Comparison of ENCODE assay signal across 17 cellular contexts in genomic region chr14:77004711-77005460, GRCh38. TPM values are rescaled to one million over a fixed set of nuclear protein-coding genes. Genes with fewer than 3 reads are reported as not detected.
A peak's percentile ranks its signal among the peaks of the same experiment; 100 is the strongest.
DNase-seq lines count a peak whose midpoint lies in the region; ATAC-seq and TF ChIP-seq lines count a peak whose summit lies in the region.
"Had no signal": no experiment of that assay in that cellular context is flagged by ENCODE, and none has a peak within 500 bp of the region (broad histone marks: within the 10 kb centered on the region; RNA-seq: fewer than 3 reads in every experiment).

No MANE protein-coding gene starts in this region.

- no peaks in the 10 kb centered on the region for H3F3A ChIP-seq in smooth muscle cell (ENCODE audit: low read depth)

- H3K4me1 ChIP-seq in esophagus squamous epithelium (peaks cover 39 to 88% (median 39%) of the 10 kb centered on the region in 3 donors), smooth muscle cell (ENCODE audit: low read depth) (peaks cover 7% of the 10 kb centered on the region)

- whole genome bisulfite sequencing in esophagus squamous epithelium, 2 donors, result 51 to 84% methylated on average over 5 to 7 of the region's 9 CpGs
- 58% methylated on average over 9 of the region's 9 CpGs for WGBS in smooth muscle cell (ENCODE audit: low lambda C conversion rate)

- POLR2A ChIA-PET in activated CD8-positive, alpha-beta T cell treated with anti-CD3 and anti-CD28 coated beads for 36 hours (lab: Charles Lee), result no interaction called here
- POLR2A ChIA-PET in activated CD8-positive, alpha-beta T cell treated with anti-CD3 and anti-CD28 coated beads, Interleukin-2, amount 10 ng/mL, durations not matched to agents 7 days and 5 days (lab: Charles Lee), result no interaction called here

- no peaks in the 10 kb centered on the region for H3K9me3 ChIP-seq in esophagus squamous epithelium
- H3K9me3 ChIP-seq in smooth muscle cell (replicated peaks; ENCODE audit: low read depth), result no peaks in the 10 kb centered on the region

- H3K4me3 ChIP-seq in esophagus squamous epithelium, result no peak overlapping the region
- no peak overlapping the region for H3K4me3 ChIP-seq in smooth muscle cell

- no peak overlapping the region for H2AFZ ChIP-seq in smooth muscle cell (ENCODE audit: low read depth)

- peak overlapping the region; percentile 7 for H3K4me2 ChIP-seq in smooth muscle cell

- peak; percentile 10 for DNase-seq in activated CD8-positive, alpha-beta T cell treated with anti-CD3 and anti-CD28 coated beads for 36 hours
- no peak for DNase-seq in activated CD8-positive, alpha-beta T cell treated with anti-CD3 and anti-CD28 coated beads, Interleukin-2, amount 10 ng/mL, durations not matched to agents 7 days and 5 days
- DNase-seq in MV-4-11 (lab: John Stamatoyannopoulos, UW), result peak; percentile 37
- DNase-seq in esophagus squamous epithelium (lab: John Stamatoyannopoulos, UW), result no peak
- no peak for DNase-seq in smooth muscle cell (lab: John Stamatoyannopoulos, UW; ENCODE audit: unreplicated experiment)
- no peak for DNase-seq in glomerular visceral epithelial cell (ENCODE audit: extremely low spot score)
- DNase-seq in AG20443 (ENCODE audit: low spot score), result no peak
- DNase-seq in T-helper 9 cell, result no peak
- DNase-seq: activated CD4-positive, alpha-beta T cell treated with anti-CD3 and anti-CD28 coated beads for 48 hours; activated T-cell treated with anti-CD3 and anti-CD28 coated beads, Interleukin-2, amount 50 U/mL, for 24 hours; head of caudate nucleus; islet precursor cell; MM.1S; NCI-H2081 treated with DMSO at 0.1 percent for 48 hours; NCI-H748 treated with DMSO at 0.1 percent for 48 hours had no signal

- peaks cover 5% of the 10 kb centered on the region for H3K27me3 Mint-ChIP-seq in activated CD8-positive, alpha-beta T cell treated with anti-CD3 and anti-CD28 coated beads for 36 hours
- H3K27me3 Mint-ChIP-seq in activated CD8-positive, alpha-beta T cell treated with anti-CD3 and anti-CD28 coated beads, Interleukin-2, amount 10 ng/mL, durations not matched to agents 7 days and 5 days (ENCODE audit: low read depth), result peaks cover 3% of the 10 kb centered on the region
- H3K27me3 Mint-ChIP-seq: activated T-cell treated with anti-CD3 and anti-CD28 coated beads, Interleukin-2, amount 50 U/mL, for 24 hours had no signal

- no peak for TF ChIP-seq POLR2A in esophagus squamous epithelium (IDR thresholded peaks at IDR 0.05)

- no peaks in the 10 kb centered on the region for H3K9me3 Mint-ChIP-seq in activated CD8-positive, alpha-beta T cell treated with anti-CD3 and anti-CD28 coated beads for 36 hours
- no peaks in the 10 kb centered on the region for H3K9me3 Mint-ChIP-seq in activated CD8-positive, alpha-beta T cell treated with anti-CD3 and anti-CD28 coated beads, Interleukin-2, amount 10 ng/mL, durations not matched to agents 7 days and 5 days (ENCODE audit: insufficient read depth)
- H3K9me3 Mint-ChIP-seq: activated T-cell treated with anti-CD3 and anti-CD28 coated beads, Interleukin-2, amount 50 U/mL, for 24 hours; T-helper 2 cell treated with Interferon-gamma antibody and Interleukin-4, amounts not matched to agents 5 μg/mL and 100 μg/mL, for 36 hours had no signal

- H3K4me3 Mint-ChIP-seq in activated CD8-positive, alpha-beta T cell treated with anti-CD3 and anti-CD28 coated beads for 36 hours, result no peak overlapping the region
- H3K4me3 Mint-ChIP-seq in activated CD8-positive, alpha-beta T cell treated with anti-CD3 and anti-CD28 coated beads, Interleukin-2, amount 10 ng/mL, durations not matched to agents 7 days and 5 days, result no peak overlapping the region
- H3K4me3 Mint-ChIP-seq: activated T-cell treated with anti-CD3 and anti-CD28 coated beads, Interleukin-2, amount 50 U/mL, for 24 hours; T-helper 2 cell treated with Interferon-gamma antibody and Interleukin-4, amounts not matched to agents 5 μg/mL and 100 μg/mL, for 36 hours had no signal

- H4K20me1 ChIP-seq in smooth muscle cell (ENCODE audit: low read depth), result no peaks in the 10 kb centered on the region

- H3K4me1 Mint-ChIP-seq in activated CD8-positive, alpha-beta T cell treated with anti-CD3 and anti-CD28 coated beads for 36 hours (ENCODE audit: low read depth), result peaks cover 14% of the 10 kb centered on the region
- peaks cover 30% of the 10 kb centered on the region for H3K4me1 Mint-ChIP-seq in activated CD8-positive, alpha-beta T cell treated with anti-CD3 and anti-CD28 coated beads, Interleukin-2, amount 10 ng/mL, durations not matched to agents 7 days and 5 days (ENCODE audit: low read depth)

- H3K9ac ChIP-seq in smooth muscle cell (ENCODE audit: low read depth), result peak overlapping the region; percentile 10

- H3K27me3 ChIP-seq in esophagus squamous epithelium, result no peaks in the 10 kb centered on the region
- no peaks in the 10 kb centered on the region for H3K27me3 ChIP-seq in smooth muscle cell (ENCODE audit: low read depth)

- intact Hi-C loops in activated CD8-positive, alpha-beta T cell treated with anti-CD3 and anti-CD28 coated beads for 36 hours (cut with micrococcal nuclease), result no loop called here
- intact Hi-C loops in esophagus squamous epithelium (cut with DNase I), result no loop called here

- no peak for TF ChIP-seq CTCF in activated CD8-positive, alpha-beta T cell treated with anti-CD3 and anti-CD28 coated beads for 36 hours (IDR thresholded peaks at IDR 0.05)
- TF ChIP-seq CTCF in esophagus squamous epithelium (IDR thresholded peaks at IDR 0.05) (no peak), smooth muscle cell (IDR thresholded peaks at IDR 0.05; ENCODE audit: borderline replicate concordance, insufficient read depth, poor library complexity, severe bottlenecking) (no peak)

- CTCF ChIA-PET in activated CD8-positive, alpha-beta T cell treated with anti-CD3 and anti-CD28 coated beads for 36 hours (lab: Charles Lee), result no interaction called here
- CTCF ChIA-PET in activated CD8-positive, alpha-beta T cell treated with anti-CD3 and anti-CD28 coated beads, Interleukin-2, amount 10 ng/mL, durations not matched to agents 7 days and 5 days (lab: Charles Lee), result no interaction called here

- no peak for ATAC-seq in activated CD8-positive, alpha-beta T cell treated with anti-CD3 and anti-CD28 coated beads for 36 hours
- no peak for ATAC-seq in activated CD8-positive, alpha-beta T cell treated with anti-CD3 and anti-CD28 coated beads, Interleukin-2, amount 10 ng/mL, durations not matched to agents 7 days and 5 days
- ATAC-seq: Right ventricle myocardium inferior had no signal

- peak overlapping the region in 3 of 4 donors; percentile 13 to 92 (median 47) for H3K27ac ChIP-seq in esophagus squamous epithelium
- peak overlapping the region; percentile 46 for H3K27ac ChIP-seq in smooth muscle cell (ENCODE audit: low read depth)

- H3K36me3 Mint-ChIP-seq in activated CD8-positive, alpha-beta T cell treated with anti-CD3 and anti-CD28 coated beads for 36 hours (ENCODE audit: low read depth), result no peaks in the 10 kb centered on the region
- no peaks in the 10 kb centered on the region for H3K36me3 Mint-ChIP-seq in activated CD8-positive, alpha-beta T cell treated with anti-CD3 and anti-CD28 coated beads, Interleukin-2, amount 10 ng/mL, durations not matched to agents 7 days and 5 days (ENCODE audit: low read depth)

- H3K36me3 ChIP-seq in esophagus squamous epithelium (no peaks in the 10 kb centered on the region), smooth muscle cell (ENCODE audit: low read depth) (no peaks in the 10 kb centered on the region)

- H3K27ac Mint-ChIP-seq in activated CD8-positive, alpha-beta T cell treated with anti-CD3 and anti-CD28 coated beads for 36 hours, result peak overlapping the region; percentile 7
- no peak overlapping the region for H3K27ac Mint-ChIP-seq in activated CD8-positive, alpha-beta T cell treated with anti-CD3 and anti-CD28 coated beads, Interleukin-2, amount 10 ng/mL, durations not matched to agents 7 days and 5 days
- H3K27ac Mint-ChIP-seq: activated T-cell treated with anti-CD3 and anti-CD28 coated beads, Interleukin-2, amount 50 U/mL, for 24 hours; T-helper 2 cell treated with Interferon-gamma antibody and Interleukin-4, amounts not matched to agents 5 μg/mL and 100 μg/mL, for 36 hours had no signal

- no peaks in the 10 kb centered on the region for H3K79me2 ChIP-seq in smooth muscle cell (ENCODE audit: low read depth)

RNA-seq across cellular contexts. Expression of gene IRF2BPL, which starts 23.6 kb away (rescaled TPM):
- 10 to 100 TPM; 36.2 to 37.7 TPM for total RNA-seq in activated CD8-positive, alpha-beta T cell treated with anti-CD3 and anti-CD28 coated beads for 36 hours
- 10 to 100 TPM; 34.5 to 35.6 TPM for total RNA-seq in activated CD8-positive, alpha-beta T cell treated with anti-CD3 and anti-CD28 coated beads, Interleukin-2, amount 10 ng/mL, durations not matched to agents 7 days and 5 days
- 10 to 100 TPM; 15.8 to 28.8 (median 24.0) TPM for total RNA-seq in esophagus squamous epithelium
- 33.2 and 33.9 TPM in 2 replicates for total RNA-seq in smooth muscle cell
- polyA plus RNA-seq in smooth muscle cell, result 58.0 and 66.3 TPM in 2 replicates

Comparison
In these comparisons a context has a peak if more than half of its experiments do, and no peak if none do; other contexts are left out.
1. DNase-seq: peak in activated CD8-positive, alpha-beta T cell treated with anti-CD3 and anti-CD28 coated beads for 36 hours (single experiment) and MV-4-11 (single experiment); none in activated CD8-positive, alpha-beta T cell treated with anti-CD3 and anti-CD28 coated beads, Interleukin-2, amount 10 ng/mL, durations not matched to agents 7 days and 5 days (single experiment), esophagus squamous epithelium (single experiment), smooth muscle cell (single experiment), glomerular visceral epithelial cell (single experiment), AG20443 (single experiment) and T-helper 9 cell (single experiment).